In the genomic region with DNA sequence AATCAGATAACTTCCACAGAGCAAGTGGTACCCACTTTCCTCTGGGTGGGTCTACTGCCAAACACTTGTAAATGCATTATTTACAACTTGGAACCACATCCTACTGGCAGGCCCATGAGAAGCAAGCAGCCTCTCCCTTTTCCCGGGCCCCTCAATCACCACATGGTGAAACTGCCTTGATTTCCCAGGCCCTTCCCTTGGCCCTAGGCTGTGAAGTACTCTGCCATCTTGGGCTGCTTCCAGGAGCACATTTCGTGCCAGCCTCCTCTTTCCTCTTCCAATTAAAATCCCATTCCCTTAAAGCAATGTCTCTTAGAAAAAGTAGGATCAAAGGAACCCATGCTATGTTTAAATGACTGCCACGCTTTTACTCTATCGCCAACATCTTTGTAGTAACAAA, we compare ENCODE assay signal across 20 cellular contexts.
"Had no signal": no experiment of that assay in that cellular context is flagged by ENCODE, and none has a peak within 500 bp of the region (broad histone marks: within the 10 kb centered on the region; RNA-seq: fewer than 3 reads in every experiment).

No MANE protein-coding gene starts in this region.

- H3K4me3 ChIP-seq: K562, SJSA1, SK-N-MC had no signal

- H3K4me1 ChIP-seq: SJSA1 had no signal

- H3K27ac ChIP-seq: HL-60, KMS-11, SJSA1, SK-N-MC had no signal

- ATAC-seq: K562 had no signal

- H3K36me3 ChIP-seq: SJSA1 had no signal

- H3K9me3 ChIP-seq: SJSA1 had no signal

- DNase-seq: Kasumi-1, MM.1S, NCI-H1092 treated with DMSO at 0.1 percent for 48 hours, NCI-H1436, NCI-H1930, NCI-H2081, NCI-H2107, NCI-H2227 treated with DMSO at 0.1 percent for 48 hours, NCI-H510A, NCI-H524 treated with DMSO at 0.1 percent for 48 hours, NCI-H69, NCI-H774, Right ventricle myocardium superior, RPMI8226, SIG-M5 had no signal
